ENCODE assay signal across 27 cellular contexts in the genomic region with DNA sequence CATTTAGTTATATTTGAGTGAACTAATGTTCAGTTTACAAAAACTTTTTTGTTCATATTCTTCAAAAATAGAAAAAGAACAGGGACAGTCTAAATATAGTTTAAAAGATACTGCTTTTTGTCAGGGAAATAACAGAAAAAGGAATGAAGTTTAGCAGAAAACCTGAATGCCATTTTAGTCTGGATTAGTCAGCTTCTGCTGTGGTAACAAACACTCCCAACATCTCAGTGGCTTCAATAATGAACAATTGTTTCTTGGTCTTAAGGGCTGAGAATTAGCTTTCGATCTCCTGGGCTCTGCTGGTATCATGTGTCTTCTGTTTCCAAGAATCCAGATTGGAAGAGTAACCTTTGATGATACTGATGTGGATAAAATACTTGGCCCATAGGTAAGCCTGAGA.
"Had no signal": no experiment of that assay in that cellular context is flagged by ENCODE, and none has a peak within 500 bp of the region (broad histone marks: within the 10 kb centered on the region; RNA-seq: fewer than 3 reads in every experiment).

No MANE protein-coding gene starts in this region.

- H3K4me3 ChIP-seq: stomach, suprapubic skin, testis, thoracic aorta, thyroid gland, tibial artery, tibial nerve, transverse colon, upper lobe of left lung, upper lobe of right lung, uterus, vagina had no signal

- ATAC-seq: stimulated activated effector memory CD8-positive, alpha-beta T cell treated with anti-CD3 and anti-CD28 coated beads, Interleukin-12 subunit alpha, Interleukin-12 subunit beta, amount 100 ng/mL, for 72 hours; stimulated activated memory B cell treated with anti-CD40 and anti-IgM and Interleukin-4, amounts not matched to agents 10 μg/mL and 1 μg/mL and 100 μg/mL, for 72 hours; stimulated activated naive B cell treated with anti-CD40 and anti-IgM and Interleukin-4, amounts not matched to agents 10 μg/mL and 1 μg/mL and 100 μg/mL, for 72 hours; stimulated activated naive CD8-positive, alpha-beta T cell treated with anti-CD3 and anti-CD28 coated beads, Interleukin-15, amount 100 ng/mL, for 72 hours; stimulated activated naive CD8-positive, alpha-beta T cell treated with anti-CD3 and anti-CD28 coated beads, Interleukin-15, Interleukin-2, amounts not matched to agents 100 U/mL and 50 U/mL, for 24 hours; upper lobe of right lung had no signal

- FAIRE-seq: urothelium cell line had no signal

- DNase-seq: stimulated activated CD4-positive, alpha-beta T cell treated with anti-CD3 and anti-CD28 coated beads, Interleukin-2, amount 100 ng/mL, for 48 hours; stimulated activated CD4-positive, alpha-beta T cell treated with anti-CD3 and anti-CD28 coated beads, Interleukin-4, amount 100 ng/mL, for 1 hour; stimulated activated CD4-positive, alpha-beta T cell treated with anti-CD3 and anti-CD28 coated beads, Interleukin-4, amount 100 ng/mL, for 24 hours; stimulated activated CD4-positive, alpha-beta T cell treated with anti-CD3 and anti-CD28 coated beads, Interleukin-4, amount 100 ng/mL, for 4 hours; stimulated activated CD8-positive, alpha-beta memory T cell treated with anti-CD3 and anti-CD28 coated beads, Interleukin-4, amount 100 ng/mL, for 48 hours; stimulated activated naive B cell treated with anti-CD40 and anti-IgM and Interleukin-4, amounts not matched to agents 10 μg/mL and 1 μg/mL and 100 μg/mL, for 72 hours; stimulated activated naive CD4-positive, alpha-beta T cell; stimulated activated naive CD4-positive, alpha-beta T cell treated with Interleukin-2 at 50 U/mL for 16 hours; stimulated activated naive CD8-positive, alpha-beta T cell treated with anti-CD3 and anti-CD28 coated beads, Interleukin-15, amount 100 ng/mL, for 72 hours; stimulated activated naive CD8-positive, alpha-beta T cell treated with anti-CD3 and anti-CD28 coated beads, Interleukin-15, Interleukin-2, amounts not matched to agents 100 U/mL and 50 U/mL, for 24 hours; stomach; substantia nigra; testis; thyroid gland; tibial artery; transverse colon; trophoblast cell; upper lobe of left lung; upper lobe of right lung; uterus had no signal

- H3K36me3 ChIP-seq: stomach, suprapubic skin, thoracic aorta, thyroid gland, tibial artery, tibial nerve, transverse colon, upper lobe of left lung, upper lobe of right lung, uterus, vagina had no signal

- H3K4me1 ChIP-seq: suprapubic skin, testis, tibial artery, tibial nerve, upper lobe of left lung, uterus, vagina had no signal

- H3K27me3 ChIP-seq: stomach, suprapubic skin, testis, thyroid gland, tibial artery, tibial nerve, transverse colon, upper lobe of left lung, upper lobe of right lung, uterus, vagina had no signal

- H3K27ac ChIP-seq: stomach, suprapubic skin, testis, thoracic aorta, thyroid gland, tibial artery, tibial nerve, transverse colon, upper lobe of left lung, upper lobe of right lung, uterus, vagina had no signal

- H3K9me3 ChIP-seq: stomach, suprapubic skin, testis, thoracic aorta, thyroid gland, tibial artery, tibial nerve, transverse colon, upper lobe of left lung, upper lobe of right lung, uterus, vagina had no signal
